In the genomic region with DNA sequence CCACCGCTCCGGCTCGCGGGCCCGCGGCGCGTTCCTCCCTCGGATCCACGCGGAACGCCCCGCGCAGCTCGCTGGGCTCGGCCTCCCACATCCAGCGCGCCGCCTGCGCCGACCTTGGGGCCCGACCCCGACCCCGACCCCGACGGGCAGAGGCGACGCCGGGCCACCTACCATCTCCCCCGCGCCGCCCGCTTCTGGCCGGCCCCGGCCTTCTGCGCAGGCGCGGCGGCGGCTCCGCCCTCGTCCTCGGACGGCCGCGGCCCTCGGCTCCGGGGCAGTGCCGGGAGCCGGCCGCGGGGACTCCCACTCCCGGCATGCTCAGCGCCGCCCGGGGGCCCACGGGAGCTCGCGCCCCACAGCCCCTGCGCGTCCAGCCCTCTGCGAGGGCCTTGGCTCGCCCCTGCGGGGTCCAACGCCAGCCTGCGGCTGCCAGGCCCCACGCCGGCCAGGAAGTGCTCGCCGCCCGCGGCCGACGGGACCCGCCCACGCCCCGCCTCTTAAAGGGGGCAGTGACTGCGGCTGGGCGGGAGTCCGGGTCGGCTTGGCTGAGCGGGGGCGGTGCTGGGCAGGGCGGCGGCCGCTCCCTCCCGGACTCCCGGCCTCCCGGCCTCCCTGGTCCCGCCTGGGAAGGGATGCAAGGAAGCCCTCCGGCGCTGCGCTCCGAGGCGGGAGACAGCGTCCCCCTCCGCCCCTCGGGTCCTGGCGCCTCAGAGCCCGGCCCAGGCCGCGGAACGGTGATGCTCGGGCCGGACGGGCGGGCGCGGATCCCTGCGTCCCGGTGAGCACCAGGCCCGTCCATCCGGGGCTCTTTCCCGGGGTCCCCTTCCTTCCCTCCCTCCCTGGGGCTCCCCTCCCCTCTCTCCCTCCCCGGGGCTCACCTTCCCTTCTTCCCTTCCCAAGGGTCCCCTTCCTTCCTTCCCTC, we compare ENCODE assay signal across 1 cellular context.
TF ChIP-seq lines count a peak whose summit lies in the region.

A gene (minus strand): TSS at position 216 of the 922 bp plus-strand sequence. CDS start 42 bp downstream, at position 174.

TF ChIP-seq in HepG2, 621 proteins besides CTCF, POLR2A, EP300 and RAD21 (continued from another document and continues in another):
- TF ChIP-seq, protein P1, sequence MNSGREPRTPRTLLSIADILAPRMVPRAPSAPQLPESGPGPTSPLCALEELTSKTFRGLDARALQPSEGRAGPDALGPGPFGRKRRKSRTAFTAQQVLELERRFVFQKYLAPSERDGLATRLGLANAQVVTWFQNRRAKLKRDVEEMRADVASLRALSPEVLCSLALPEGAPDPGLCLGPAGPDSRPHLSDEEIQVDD (CRISPR knock-in tag; IDR thresholded peaks at IDR 0.05; ENCODE audit: borderline replicate concordance) = no peak; the same call in 1 of the 2 replicates
- TF ChIP-seq GABPA (IDR thresholded peaks at IDR 0.05; ENCODE audit: low read depth, low read length) = no peak
- no peak for TF ChIP-seq GABPA (CRISPR knock-in tag; IDR thresholded peaks at IDR 0.05; ENCODE audit: low read depth)
- TF ChIP-seq EED (CRISPR knock-in tag; IDR thresholded peaks at IDR 0.05) = no peak
- TF ChIP-seq, protein P2, sequence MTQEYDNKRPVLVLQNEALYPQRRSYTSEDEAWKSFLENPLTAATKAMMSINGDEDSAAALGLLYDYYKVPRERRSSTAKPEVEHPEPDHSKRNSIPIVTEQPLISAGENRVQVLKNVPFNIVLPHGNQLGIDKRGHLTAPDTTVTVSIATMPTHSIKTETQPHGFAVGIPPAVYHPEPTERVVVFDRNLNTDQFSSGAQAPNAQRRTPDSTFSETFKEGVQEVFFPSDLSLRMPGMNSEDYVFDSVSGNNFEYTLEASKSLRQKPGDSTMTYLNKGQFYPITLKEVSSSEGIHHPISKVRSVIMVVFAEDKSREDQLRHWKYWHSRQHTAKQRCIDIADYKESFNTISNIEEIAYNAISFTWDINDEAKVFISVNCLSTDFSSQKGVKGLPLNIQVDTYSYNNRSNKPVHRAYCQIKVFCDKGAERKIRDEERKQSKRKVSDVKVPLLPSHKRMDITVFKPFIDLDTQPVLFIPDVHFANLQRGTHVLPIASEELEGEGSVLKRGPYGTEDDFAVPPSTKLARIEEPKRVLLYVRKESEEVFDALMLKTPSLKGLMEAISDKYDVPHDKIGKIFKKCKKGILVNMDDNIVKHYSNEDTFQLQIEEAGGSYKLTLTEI (CRISPR knock-in tag; conservative IDR thresholded peaks at IDR 0.05) = no peak
- no peak for TF ChIP-seq NR3C1 (CRISPR knock-in tag; IDR thresholded peaks at IDR 0.05)
- peak; percentile 90 for TF ChIP-seq SALL1 (CRISPR knock-in tag; IDR thresholded peaks at IDR 0.05)
- no peak for TF ChIP-seq SYNCRIP (IDR thresholded peaks at IDR 0.05; ENCODE audit: insufficient read depth, low read depth, low read length)
- TF ChIP-seq EHMT2 (IDR thresholded peaks at IDR 0.05; ENCODE audit: borderline replicate concordance, low read depth, low read length) = no peak
- TF ChIP-seq SMARCE1 (IDR thresholded peaks at IDR 0.05; ENCODE audit: borderline replicate concordance) = no peak
- TF ChIP-seq GTF2F1 (IDR thresholded peaks at IDR 0.05; ENCODE audit: low read length) = no peak
- TF ChIP-seq, protein P3, sequence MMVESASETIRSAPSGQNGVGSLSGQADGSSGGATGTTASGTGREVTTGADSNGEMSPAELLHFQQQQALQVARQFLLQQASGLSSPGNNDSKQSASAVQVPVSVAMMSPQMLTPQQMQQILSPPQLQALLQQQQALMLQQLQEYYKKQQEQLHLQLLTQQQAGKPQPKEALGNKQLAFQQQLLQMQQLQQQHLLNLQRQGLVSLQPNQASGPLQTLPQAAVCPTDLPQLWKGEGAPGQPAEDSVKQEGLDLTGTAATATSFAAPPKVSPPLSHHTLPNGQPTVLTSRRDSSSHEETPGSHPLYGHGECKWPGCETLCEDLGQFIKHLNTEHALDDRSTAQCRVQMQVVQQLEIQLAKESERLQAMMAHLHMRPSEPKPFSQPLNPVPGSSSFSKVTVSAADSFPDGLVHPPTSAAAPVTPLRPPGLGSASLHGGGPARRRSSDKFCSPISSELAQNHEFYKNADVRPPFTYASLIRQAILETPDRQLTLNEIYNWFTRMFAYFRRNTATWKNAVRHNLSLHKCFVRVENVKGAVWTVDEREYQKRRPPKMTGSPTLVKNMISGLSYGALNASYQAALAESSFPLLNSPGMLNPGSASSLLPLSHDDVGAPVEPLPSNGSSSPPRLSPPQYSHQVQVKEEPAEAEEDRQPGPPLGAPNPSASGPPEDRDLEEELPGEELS (CRISPR knock-in tag; IDR thresholded peaks at IDR 0.05) = 0 out of 2 replicates have a peak, but pooled peaks have one; percentile 21
- TF ChIP-seq ZNF788 (CRISPR knock-in tag; IDR thresholded peaks at IDR 0.05; ENCODE audit: borderline replicate concordance) = no peak
- no peak for TF ChIP-seq ZNF282 (IDR thresholded peaks at IDR 0.05; ENCODE audit: partially characterized antibody)
- no peak for TF ChIP-seq FOXO1 (CRISPR knock-in tag; IDR thresholded peaks at IDR 0.05)
- no peak for TF ChIP-seq ZNF782 (CRISPR knock-in tag; IDR thresholded peaks at IDR 0.05; ENCODE audit: borderline replicate concordance)
- TF ChIP-seq SAFB2 (CRISPR knock-in tag; IDR thresholded peaks at IDR 0.05; ENCODE audit: borderline replicate concordance, low read depth) = peak; percentile 68; the same call in 1 of the 2 replicates
- TF ChIP-seq ZSCAN9 (CRISPR knock-in tag; IDR thresholded peaks at IDR 0.05; ENCODE audit: borderline replicate concordance) = no peak
- TF ChIP-seq ZNF317 (CRISPR knock-in tag; IDR thresholded peaks at IDR 0.05) = 0 out of 2 replicates have a peak, but pooled peaks have one; percentile 36
- no peak for TF ChIP-seq FIP1L1 (IDR thresholded peaks at IDR 0.05; ENCODE audit: borderline replicate concordance, insufficient read depth, low read depth, low read length)
- 0 out of 2 replicates have a peak, but pooled peaks have one; percentile 48 for TF ChIP-seq ZNF761 (CRISPR knock-in tag; conservative IDR thresholded peaks at IDR 0.05)
- TF ChIP-seq ZNF24 (IDR thresholded peaks at IDR 0.05) = peak; percentile 67; the same call in 1 of the 2 replicates
- TF ChIP-seq, protein P4, sequence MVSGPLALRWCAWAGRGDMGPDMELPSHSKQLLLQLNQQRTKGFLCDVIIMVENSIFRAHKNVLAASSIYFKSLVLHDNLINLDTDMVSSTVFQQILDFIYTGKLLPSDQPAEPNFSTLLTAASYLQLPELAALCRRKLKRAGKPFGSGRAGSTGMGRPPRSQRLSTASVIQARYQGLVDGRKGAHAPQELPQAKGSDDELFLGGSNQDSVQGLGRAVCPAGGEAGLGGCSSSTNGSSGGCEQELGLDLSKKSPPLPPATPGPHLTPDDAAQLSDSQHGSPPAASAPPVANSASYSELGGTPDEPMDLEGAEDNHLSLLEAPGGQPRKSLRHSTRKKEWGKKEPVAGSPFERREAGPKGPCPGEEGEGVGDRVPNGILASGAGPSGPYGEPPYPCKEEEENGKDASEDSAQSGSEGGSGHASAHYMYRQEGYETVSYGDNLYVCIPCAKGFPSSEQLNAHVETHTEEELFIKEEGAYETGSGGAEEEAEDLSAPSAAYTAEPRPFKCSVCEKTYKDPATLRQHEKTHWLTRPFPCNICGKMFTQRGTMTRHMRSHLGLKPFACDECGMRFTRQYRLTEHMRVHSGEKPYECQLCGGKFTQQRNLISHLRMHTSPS (CRISPR knock-in tag; IDR thresholded peaks at IDR 0.05; ENCODE audit: low read depth) = 0 out of 2 replicates have a peak, but pooled peaks have one; percentile 6
- 0 out of 2 replicates have a peak, but pooled peaks have one; percentile 26 for TF ChIP-seq ZNF552 (CRISPR knock-in tag; IDR thresholded peaks at IDR 0.05; ENCODE audit: borderline replicate concordance)
- TF ChIP-seq, protein P5, sequence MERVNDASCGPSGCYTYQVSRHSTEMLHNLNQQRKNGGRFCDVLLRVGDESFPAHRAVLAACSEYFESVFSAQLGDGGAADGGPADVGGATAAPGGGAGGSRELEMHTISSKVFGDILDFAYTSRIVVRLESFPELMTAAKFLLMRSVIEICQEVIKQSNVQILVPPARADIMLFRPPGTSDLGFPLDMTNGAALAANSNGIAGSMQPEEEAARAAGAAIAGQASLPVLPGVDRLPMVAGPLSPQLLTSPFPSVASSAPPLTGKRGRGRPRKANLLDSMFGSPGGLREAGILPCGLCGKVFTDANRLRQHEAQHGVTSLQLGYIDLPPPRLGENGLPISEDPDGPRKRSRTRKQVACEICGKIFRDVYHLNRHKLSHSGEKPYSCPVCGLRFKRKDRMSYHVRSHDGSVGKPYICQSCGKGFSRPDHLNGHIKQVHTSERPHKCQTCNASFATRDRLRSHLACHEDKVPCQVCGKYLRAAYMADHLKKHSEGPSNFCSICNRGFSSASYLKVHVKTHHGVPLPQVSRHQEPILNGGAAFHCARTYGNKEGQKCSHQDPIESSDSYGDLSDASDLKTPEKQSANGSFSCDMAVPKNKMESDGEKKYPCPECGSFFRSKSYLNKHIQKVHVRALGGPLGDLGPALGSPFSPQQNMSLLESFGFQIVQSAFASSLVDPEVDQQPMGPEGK (CRISPR knock-in tag; IDR thresholded peaks at IDR 0.05) = peak; percentile 90
- TF ChIP-seq IRX3 (CRISPR knock-in tag; IDR thresholded peaks at IDR 0.05; ENCODE audit: borderline replicate concordance, low read depth) = no peak
- TF ChIP-seq ZNF546 (CRISPR knock-in tag; conservative IDR thresholded peaks at IDR 0.05) = no peak
- TF ChIP-seq ZNF335 (CRISPR knock-in tag; IDR thresholded peaks at IDR 0.05) = no peak
- TF ChIP-seq, protein P6, sequence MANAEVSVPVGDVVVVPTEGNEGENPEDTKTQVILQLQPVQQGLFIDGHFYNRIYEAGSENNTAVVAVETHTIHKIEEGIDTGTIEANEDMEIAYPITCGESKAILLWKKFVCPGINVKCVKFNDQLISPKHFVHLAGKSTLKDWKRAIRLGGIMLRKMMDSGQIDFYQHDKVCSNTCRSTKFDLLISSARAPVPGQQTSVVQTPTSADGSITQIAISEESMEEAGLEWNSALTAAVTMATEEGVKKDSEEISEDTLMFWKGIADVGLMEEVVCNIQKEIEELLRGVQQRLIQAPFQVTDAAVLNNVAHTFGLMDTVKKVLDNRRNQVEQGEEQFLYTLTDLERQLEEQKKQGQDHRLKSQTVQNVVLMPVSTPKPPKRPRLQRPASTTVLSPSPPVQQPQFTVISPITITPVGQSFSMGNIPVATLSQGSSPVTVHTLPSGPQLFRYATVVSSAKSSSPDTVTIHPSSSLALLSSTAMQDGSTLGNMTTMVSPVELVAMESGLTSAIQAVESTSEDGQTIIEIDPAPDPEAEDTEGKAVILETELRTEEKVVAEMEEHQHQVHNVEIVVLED (CRISPR knock-in tag; IDR thresholded peaks at IDR 0.05; ENCODE audit: borderline replicate concordance) = peak; percentile 74; the same call in 1 of the 2 replicates
- TF ChIP-seq JUN (CRISPR knock-in tag; IDR thresholded peaks at IDR 0.05) = no peak
- no peak for TF ChIP-seq EEA1 (CRISPR knock-in tag; IDR thresholded peaks at IDR 0.05; ENCODE audit: borderline replicate concordance)
- TF ChIP-seq SRSF4 (IDR thresholded peaks at IDR 0.05; ENCODE audit: low read depth, low read length, poor library complexity, severe bottlenecking) = no peak
- TF ChIP-seq ZFP90 (CRISPR knock-in tag; IDR thresholded peaks at IDR 0.05; ENCODE audit: borderline replicate concordance) = no peak
- 0 out of 2 replicates have a peak, but pooled peaks have one; percentile 8 for TF ChIP-seq ZSCAN12 (CRISPR knock-in tag; IDR thresholded peaks at IDR 0.05)
- no peak for TF ChIP-seq MBNL3 (CRISPR knock-in tag; conservative IDR thresholded peaks at IDR 0.05)
- TF ChIP-seq, protein P7, sequence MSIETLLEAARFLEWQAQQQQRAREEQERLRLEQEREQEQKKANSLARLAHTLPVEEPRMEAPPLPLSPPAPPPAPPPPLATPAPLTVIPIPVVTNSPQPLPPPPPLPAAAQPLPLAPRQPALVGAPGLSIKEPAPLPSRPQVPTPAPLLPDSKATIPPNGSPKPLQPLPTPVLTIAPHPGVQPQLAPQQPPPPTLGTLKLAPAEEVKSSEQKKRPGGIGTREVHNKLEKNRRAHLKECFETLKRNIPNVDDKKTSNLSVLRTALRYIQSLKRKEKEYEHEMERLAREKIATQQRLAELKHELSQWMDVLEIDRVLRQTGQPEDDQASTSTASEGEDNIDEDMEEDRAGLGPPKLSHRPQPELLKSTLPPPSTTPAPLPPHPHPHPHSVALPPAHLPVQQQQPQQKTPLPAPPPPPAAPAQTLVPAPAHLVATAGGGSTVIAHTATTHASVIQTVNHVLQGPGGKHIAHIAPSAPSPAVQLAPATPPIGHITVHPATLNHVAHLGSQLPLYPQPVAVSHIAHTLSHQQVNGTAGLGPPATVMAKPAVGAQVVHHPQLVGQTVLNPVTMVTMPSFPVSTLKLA (IDR thresholded peaks at IDR 0.05) = no peak
- TF ChIP-seq, protein P8, sequence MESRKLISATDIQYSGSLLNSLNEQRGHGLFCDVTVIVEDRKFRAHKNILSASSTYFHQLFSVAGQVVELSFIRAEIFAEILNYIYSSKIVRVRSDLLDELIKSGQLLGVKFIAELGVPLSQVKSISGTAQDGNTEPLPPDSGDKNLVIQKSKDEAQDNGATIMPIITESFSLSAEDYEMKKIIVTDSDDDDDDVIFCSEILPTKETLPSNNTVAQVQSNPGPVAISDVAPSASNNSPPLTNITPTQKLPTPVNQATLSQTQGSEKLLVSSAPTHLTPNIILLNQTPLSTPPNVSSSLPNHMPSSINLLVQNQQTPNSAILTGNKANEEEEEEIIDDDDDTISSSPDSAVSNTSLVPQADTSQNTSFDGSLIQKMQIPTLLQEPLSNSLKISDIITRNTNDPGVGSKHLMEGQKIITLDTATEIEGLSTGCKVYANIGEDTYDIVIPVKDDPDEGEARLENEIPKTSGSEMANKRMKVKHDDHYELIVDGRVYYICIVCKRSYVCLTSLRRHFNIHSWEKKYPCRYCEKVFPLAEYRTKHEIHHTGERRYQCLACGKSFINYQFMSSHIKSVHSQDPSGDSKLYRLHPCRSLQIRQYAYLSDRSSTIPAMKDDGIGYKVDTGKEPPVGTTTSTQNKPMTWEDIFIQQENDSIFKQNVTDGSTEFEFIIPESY (CRISPR knock-in tag; IDR thresholded peaks at IDR 0.05) = no peak
- TF ChIP-seq RFXANK (CRISPR knock-in tag; IDR thresholded peaks at IDR 0.05) = no peak
- TF ChIP-seq ZNF33A (CRISPR knock-in tag; IDR thresholded peaks at IDR 0.05; ENCODE audit: borderline replicate concordance) = no peak
- TF ChIP-seq, protein P9, sequence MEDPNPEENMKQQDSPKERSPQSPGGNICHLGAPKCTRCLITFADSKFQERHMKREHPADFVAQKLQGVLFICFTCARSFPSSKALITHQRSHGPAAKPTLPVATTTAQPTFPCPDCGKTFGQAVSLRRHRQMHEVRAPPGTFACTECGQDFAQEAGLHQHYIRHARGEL (CRISPR knock-in tag; IDR thresholded peaks at IDR 0.05) = no peak
- no peak for TF ChIP-seq POLR2AphosphoS2 (IDR thresholded peaks at IDR 0.05; ENCODE audit: low read depth, low read length)
- TF ChIP-seq MAFK (conservative IDR thresholded peaks at IDR 0.05 in 1 of 2, IDR thresholded peaks at IDR 0.05 in 1 of 2; ENCODE audit: low read length in 2 of 2) = no peak
- no peak; the same call in 1 of the 2 replicates for TF ChIP-seq ZNF674 (CRISPR knock-in tag; IDR thresholded peaks at IDR 0.05; ENCODE audit: low read depth)
- TF ChIP-seq POLR2G (IDR thresholded peaks at IDR 0.05; ENCODE audit: low read depth, low read length) = peak; percentile 75
- TF ChIP-seq ZMYM4 (CRISPR knock-in tag; IDR thresholded peaks at IDR 0.05) = peak; percentile 28; the same call in 1 of the 2 replicates
- TF ChIP-seq CEBPG (CRISPR knock-in tag; IDR thresholded peaks at IDR 0.05) = no peak
